13 cellular contexts compared by ENCODE assay signal in the genomic region with DNA sequence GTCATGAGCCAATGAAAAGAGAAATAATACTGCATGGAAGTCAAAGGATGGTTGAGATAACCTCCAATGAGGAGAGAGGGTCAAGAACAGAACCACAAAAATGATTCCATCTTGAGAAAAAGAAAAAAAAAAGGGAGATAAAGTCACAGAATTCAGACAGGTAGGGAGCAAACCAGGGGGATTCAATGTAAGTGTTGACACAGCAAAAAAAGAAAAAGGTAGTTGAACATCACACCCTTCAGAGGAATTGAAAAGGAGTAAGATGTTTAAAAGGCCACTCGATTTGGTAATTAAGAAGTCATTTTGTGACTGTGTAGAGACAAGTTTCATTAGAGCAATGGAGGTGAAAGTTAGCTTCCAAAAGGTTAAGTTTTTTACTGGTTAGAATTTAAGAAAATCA.
DNase-seq lines count a peak whose midpoint lies in the region; ATAC-seq, FAIRE-seq and TF ChIP-seq lines count a peak whose summit lies in the region.
"Had no signal": no experiment of that assay in that cellular context is flagged by ENCODE, and none has a peak within 500 bp of the region (broad histone marks: within the 10 kb centered on the region; RNA-seq: fewer than 3 reads in every experiment).

No MANE protein-coding gene starts in this region.

- CTCF ChIA-PET in A549 (lab: Yijun Ruan, JAX), result interaction anchor here (1.4 kb wide), 1 partner anchor 9 kb away, joined by 6 read pairs; no protein-coding TSS in a partner anchor

- H3K27me3 Mint-ChIP-seq in CD14-positive monocyte (ENCODE audit: low read depth in 3 of 3) (peaks cover 0 to 1% (median 0%) of the 10 kb centered on the region in 3 donors), naive B cell (no peaks in the 10 kb centered on the region)
- H3K27me3 Mint-ChIP-seq in activated T-helper 17 cell treated with anti-CD3 and anti-CD28 coated beads, Interleukin-2, amount 50 U/mL, for 72 hours, result no peaks in the 10 kb centered on the region
- H3K27me3 Mint-ChIP-seq: CD4-positive, alpha-beta memory T cell had no signal

- no peak overlapping the region for H3K4me2 ChIP-seq in A549
- H3K4me2 ChIP-seq: BLaER1 treated with 17β-estradiol and CSF1 and Interleukin-3, amounts not matched to agents 10 nM and 100 nM had no signal

- DNase-seq in A549 (ENCODE audit: low read depth in 1 of 2, low spot score in 1 of 2), result no peak
- DNase-seq in CD14-positive monocyte (ENCODE audit: low spot score), result no peak
- DNase-seq in naive B cell, result no peak
- DNase-seq in SIG-M5 treated with dmso at 0.1 percent for 504 hours (lab: John Stamatoyannopoulos, UW; ENCODE audit: unreplicated experiment), result no peak
- no peak for DNase-seq in ascending aorta (ENCODE audit: low spot score in 2 of 2)
- DNase-seq: CD4-positive, alpha-beta memory T cell; DMS79; H9 had no signal

- peaks cover 8 to 30% of the 10 kb centered on the region in 2 donors for H3K36me3 ChIP-seq in ascending aorta

- H3K27ac Mint-ChIP-seq in CD14-positive monocyte (peak overlapping the region in 4 of 7 donors; percentile 1 to 44 (median 26)), naive B cell (peak overlapping the region in 5 of 6 donors; percentile 11 to 81 (median 48))
- H3K27ac Mint-ChIP-seq in activated T-helper 17 cell treated with anti-CD3 and anti-CD28 coated beads, Interleukin-2, amount 50 U/mL, for 72 hours, result peak overlapping the region; percentile 31

- 0 out of 3 replicates have a peak, but pooled peaks cover 3% of the 10 kb centered on the region for H3K4me1 ChIP-seq in A549
- no peaks in the 10 kb centered on the region for H3K4me1 ChIP-seq in ascending aorta
- H3K4me1 ChIP-seq: BLaER1 treated with 17β-estradiol and CSF1 and Interleukin-3, amounts not matched to agents 10 nM and 100 nM had no signal

- H3K36me3 Mint-ChIP-seq in CD14-positive monocyte (peaks cover 64 to 73% of the 10 kb centered on the region in 2 donors), naive B cell (peaks cover 15 to 39% of the 10 kb centered on the region in 2 donors)
- peaks cover 90% of the 10 kb centered on the region for H3K36me3 Mint-ChIP-seq in activated T-helper 17 cell treated with anti-CD3 and anti-CD28 coated beads, Interleukin-2, amount 50 U/mL, for 72 hours (ENCODE audit: low read depth)

- ATAC-seq in A549 (no peak), naive B cell (ENCODE audit: low read depth in 2 of 2) (no peak), GM21717 (IDR thresholded peaks at IDR 0.05; ENCODE audit: unreplicated experiment) (no peak)
- ATAC-seq in activated T-helper 17 cell treated with anti-CD3 and anti-CD28 coated beads, Interleukin-2, amount 50 U/mL, for 72 hours (replicated peaks), result no peak
- ATAC-seq: GM12878 had no signal

- TF ChIP-seq CTCF in A549 (IDR thresholded peaks at IDR 0.05) (no peak), CD14-positive monocyte (IDR thresholded peaks at IDR 0.05) (no peak), ascending aorta (IDR thresholded peaks at IDR 0.05) (no peak)

- no peaks in the 10 kb centered on the region for H3K4me1 Mint-ChIP-seq in CD14-positive monocyte
- no peaks in the 10 kb centered on the region for H3K4me1 Mint-ChIP-seq in activated T-helper 17 cell treated with anti-CD3 and anti-CD28 coated beads, Interleukin-2, amount 50 U/mL, for 72 hours
- peaks cover 0 to 5% (median 0%) of the 10 kb centered on the region in 3 donors for H3K4me1 Mint-ChIP-seq in naive B cell

- no peak for TF ChIP-seq EP300 in A549 (IDR thresholded peaks at IDR 0.05)

- H3K4me3 Mint-ChIP-seq in CD14-positive monocyte, result no peak overlapping the region
- no peak overlapping the region for H3K4me3 Mint-ChIP-seq in activated T-helper 17 cell treated with anti-CD3 and anti-CD28 coated beads, Interleukin-2, amount 50 U/mL, for 72 hours
- no peak overlapping the region for H3K4me3 Mint-ChIP-seq in naive B cell
- H3K4me3 Mint-ChIP-seq: CD4-positive, alpha-beta memory T cell; H9 had no signal

- no peak for FAIRE-seq in A549 (lab: Jason Lieb, UNC)
- FAIRE-seq: GM12878 had no signal

- no peak for TF ChIP-seq POLR2A in A549 (IDR thresholded peaks at IDR 0.05; ENCODE audit: low read length)

- no peaks in the 10 kb centered on the region for H3K9me3 Mint-ChIP-seq in CD14-positive monocyte
- no peaks in the 10 kb centered on the region for H3K9me3 Mint-ChIP-seq in activated T-helper 17 cell treated with anti-CD3 and anti-CD28 coated beads, Interleukin-2, amount 50 U/mL, for 72 hours
- no peaks in the 10 kb centered on the region for H3K9me3 Mint-ChIP-seq in naive B cell
- H3K9me3 Mint-ChIP-seq: CD4-positive, alpha-beta memory T cell; H9 had no signal

- POLR2A ChIA-PET in A549 (lab: Yijun Ruan, JAX), result no interaction called here

- 93% methylated on average over 1 of the region's 1 CpG for WGBS in A549 (ENCODE audit: missing lambda C conversion rate)

- H3K4me3 ChIP-seq in A549 (no peak overlapping the region), ascending aorta (no peak overlapping the region)
- H3K4me3 ChIP-seq: BLaER1 treated with 17β-estradiol and CSF1 and Interleukin-3, amounts not matched to agents 10 nM and 100 nM; GM12878; GM23248 had no signal

- intact Hi-C loops in CD14-positive monocyte (cut with micrococcal nuclease) (loop anchor here (10.0 kb wide), 2 partner anchors 195 to 215 kb away; a partner anchor contains a TSS), ascending aorta (cut with DNase I) (no loop called here)

- TF ChIP-seq RAD21 in A549 (conservative IDR thresholded peaks at IDR 0.05 in 1 of 2, IDR thresholded peaks at IDR 0.05 in 1 of 2), result no peak

- H3K9me3 ChIP-seq in A549, result no peaks in the 10 kb centered on the region
- peaks cover 0 to under 1% of the 10 kb centered on the region in 2 donors for H3K9me3 ChIP-seq in ascending aorta

- H3K27ac ChIP-seq in A549, result no peak overlapping the region
- H3K27ac ChIP-seq in ascending aorta, result no peak overlapping the region
- H3K27ac ChIP-seq: BLaER1 treated with 17β-estradiol and CSF1 and Interleukin-3, amounts not matched to agents 10 nM and 100 nM; GM23248 had no signal

- H3K27me3 ChIP-seq in ascending aorta, result no peaks in the 10 kb centered on the region
- H3K27me3 ChIP-seq: BLaER1 treated with 17β-estradiol and CSF1 and Interleukin-3, amounts not matched to agents 10 nM and 100 nM had no signal

TF ChIP-seq in A549, 52 proteins besides CTCF, POLR2A, EP300 and RAD21:
- TF ChIP-seq MAFK (IDR thresholded peaks at IDR 0.05; ENCODE audit: partially characterized antibody), result peak; percentile 59
- TF ChIP-seq CHD2 (IDR thresholded peaks at IDR 0.05; ENCODE audit: low read length, partially characterized antibody), result no peak
